1 cellular context compared by ENCODE assay signal in genomic region chr19:6423499-6424189, GRCh38.
TF ChIP-seq lines count a peak whose summit lies in the region.

No MANE protein-coding gene starts in this region.

TF ChIP-seq in K562, 482 proteins besides CTCF, POLR2A, EP300 and RAD21 (continued from another document):
- TF ChIP-seq ZBTB40 (IDR thresholded peaks at IDR 0.05) (0 out of 2 replicates have a peak, but pooled peaks have one; percentile 15), ZBTB40 (CRISPR knock-in tag; IDR thresholded peaks at IDR 0.05) (0 out of 2 replicates have a peak, but pooled peaks have one; percentile 13), MNT (conservative IDR thresholded peaks at IDR 0.05) (peak in 1 of 2 experiments; percentile 42; a peak in 1 of 4 replicates), IFI16 (CRISPR knock-in tag; IDR thresholded peaks at IDR 0.05) (no peak), HDAC6 (IDR thresholded peaks at IDR 0.05; ENCODE audit: low read depth, low read length) (no peak), BRD9 (IDR thresholded peaks at IDR 0.05; ENCODE audit: low read depth, partially characterized antibody) (no peak), TCF7 (IDR thresholded peaks at IDR 0.05; ENCODE audit: borderline replicate concordance) (no peak), STAT5A (IDR thresholded peaks at IDR 0.05; ENCODE audit: borderline replicate concordance, low read length) (no peak), ADNP (tag; IDR thresholded peaks at IDR 0.05) (no peak), RNF219 (CRISPR knock-in tag; IDR thresholded peaks at IDR 0.05) (no peak), TFAP4 (CRISPR knock-in tag; IDR thresholded peaks at IDR 0.05; ENCODE audit: borderline replicate concordance) (0 out of 2 replicates have a peak, but pooled peaks have one; percentile 10), ATF3 (IDR thresholded peaks at IDR 0.05) (no peak), ATF3 (CRISPR knock-in tag; conservative IDR thresholded peaks at IDR 0.05) (no peak), ZNF79 (CRISPR knock-in tag; IDR thresholded peaks at IDR 0.05; ENCODE audit: low read depth) (no peak), ZBTB49 (CRISPR knock-in tag; IDR thresholded peaks at IDR 0.05; ENCODE audit: borderline replicate concordance) (no peak), RUNX1 (IDR thresholded peaks at IDR 0.05; ENCODE audit: low read depth) (no peak), ARID3B (CRISPR knock-in tag; IDR thresholded peaks at IDR 0.05; ENCODE audit: borderline replicate concordance) (no peak), PTTG1 (tag; IDR thresholded peaks at IDR 0.05; ENCODE audit: low read depth) (no peak), E2F3 (CRISPR knock-in tag; IDR thresholded peaks at IDR 0.05) (no peak)
